ENCODE assay signal across 8 cellular contexts in genomic region chr11:88338223-88338661, GRCh38. TPM values are rescaled to one million over a fixed set of nuclear protein-coding genes. Genes with fewer than 3 reads are reported as not detected.
DNase-seq lines count a peak whose midpoint lies in the region; ATAC-seq and TF ChIP-seq lines count a peak whose summit lies in the region.

No MANE protein-coding gene starts in this region.

- H3K36me3 ChIP-seq in BLaER1 (peaks cover 12% of the 10 kb centered on the region; the same call in 1 of the 2 replicates), spleen (peaks cover 0 to 16% (median 0%) of the 10 kb centered on the region in 6 donors)

- peaks cover 19% of the 10 kb centered on the region for H3K4me1 Mint-ChIP-seq in brain

- DNase-seq in HuH-7.5 (ENCODE audit: low spot score) (peak; percentile 16), T follicular helper cell (ENCODE audit: low read depth) (peak; percentile 27), iPS-NIHi11 (ENCODE audit: low spot score) (peak; percentile 35), spleen (peak; percentile 82), GOT3 (lab: John Stamatoyannopoulos, UW) (no peak)

- H3K36me3 Mint-ChIP-seq in brain = peaks cover 15% of the 10 kb centered on the region

- peaks cover 39% of the 10 kb centered on the region for H3K4me1 ChIP-seq in BLaER1
- peaks cover 6 to 74% (median 34%) of the 10 kb centered on the region in 6 donors for H3K4me1 ChIP-seq in spleen

- H3K4me3 Mint-ChIP-seq in brain = peak overlapping the region; percentile 88 to 98 (median 93)

- 0 to 4% (median 2%) methylated on average over 8 of the region's 8 CpGs for WGBS in spleen, 5 donors

- H3K4me2 ChIP-seq in BLaER1 = peak overlapping the region; percentile 89

- intact Hi-C loops in spleen (cut with DNase I; ENCODE audit: low total_unique reads) = no loop called here

- H3K27me3 ChIP-seq in BLaER1 = no peaks in the 10 kb centered on the region
- H3K27me3 ChIP-seq in spleen (replicated peaks in 1 of 7) = no peaks in the 10 kb centered on the region

- H3K4me3 ChIP-seq in BLaER1 (peak overlapping the region; percentile 91), spleen (peak overlapping the region; percentile 65 to 93 (median 76))

- no peak for TF ChIP-seq POLR2A in spleen (IDR thresholded peaks at IDR 0.05)

- peaks cover 12% of the 10 kb centered on the region for H3K27me3 Mint-ChIP-seq in brain

- peaks cover 0 to 2% (median 0%) of the 10 kb centered on the region in 5 experiments for H3K9me3 Mint-ChIP-seq in brain

- H4K20me1 ChIP-seq in BLaER1 = no peaks in the 10 kb centered on the region

- TF ChIP-seq CTCF in brain (conservative IDR thresholded peaks at IDR 0.05) (no peak), spleen (IDR thresholded peaks at IDR 0.05 in 8 of 11, conservative IDR thresholded peaks at IDR 0.05 in 3 of 11) (no peak)

- peak overlapping the region in 3 of 5 experiments; percentile 22 to 82 (median 62) for H3K27ac Mint-ChIP-seq in brain

- peak overlapping the region; percentile 97 for H3K9ac ChIP-seq in BLaER1

- no peaks in the 10 kb centered on the region for H3K9me3 ChIP-seq in BLaER1
- H3K9me3 ChIP-seq in spleen = no peaks in the 10 kb centered on the region

- peak; percentile 46 for ATAC-seq in GM19467 (IDR thresholded peaks at IDR 0.05; ENCODE audit: unreplicated experiment)

- H3K27ac ChIP-seq in BLaER1 (peak overlapping the region; percentile 98), spleen (peak overlapping the region; percentile 67 to 95 (median 92))

RNA-seq across cellular contexts. Expression of gene CTSC, which starts 0.7 kb away (rescaled TPM):
- polyA plus RNA-seq in brain (ENCODE audit: insufficient read depth, low read depth, low replicate concordance) (14.9 TPM), spleen (100 to 1,000 TPM in 1 of 3 donors, 10 to 100 TPM in 2; 67.1 to 112 (median 82.9) TPM)
- total RNA-seq in spleen = 100 to 1,000 TPM; 204 to 566 (median 366) TPM
